10 cellular contexts compared by ENCODE assay signal in the genomic region with DNA sequence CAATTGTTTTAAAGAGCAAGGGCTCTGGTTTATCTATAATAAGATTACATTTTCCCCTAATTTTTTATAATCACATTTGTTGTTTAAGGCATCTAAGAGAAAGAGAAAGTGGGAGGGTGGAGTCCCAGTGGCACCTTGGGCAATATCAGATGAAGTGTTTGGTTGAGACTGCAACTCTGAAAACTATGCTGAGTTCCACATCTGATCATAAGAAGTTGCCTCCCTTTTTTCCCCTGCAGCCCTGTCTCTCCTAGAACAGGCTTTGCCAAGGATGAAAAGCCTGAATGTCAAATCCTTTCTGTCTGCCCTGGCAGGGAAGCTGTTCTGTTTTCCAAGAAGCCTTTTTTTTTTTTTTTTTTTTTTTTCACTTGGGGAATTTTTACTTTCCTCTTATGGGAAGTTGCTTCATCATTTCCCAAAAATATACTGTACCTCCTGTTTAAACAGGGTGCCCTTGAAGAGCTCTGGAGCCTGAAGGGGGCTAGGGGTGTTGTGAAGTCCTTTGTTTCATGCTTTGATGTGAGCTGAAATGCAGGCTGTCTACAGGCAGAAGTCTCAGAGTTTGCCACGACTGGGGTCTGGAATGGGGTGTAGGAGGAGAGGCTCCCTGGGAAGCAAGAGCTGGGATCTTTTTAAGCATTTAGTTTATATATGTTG.
DNase-seq lines count a peak whose midpoint lies in the region; ATAC-seq and TF ChIP-seq lines count a peak whose summit lies in the region.
"Had no signal": no experiment of that assay in that cellular context is flagged by ENCODE, and none has a peak within 500 bp of the region (broad histone marks: within the 10 kb centered on the region; RNA-seq: fewer than 3 reads in every experiment).

No MANE protein-coding gene starts in this region.

- ATAC-seq in activated B cell treated with CpG ODN at 0.5 μM for 24 hours (ENCODE audit: low read depth), result no peak
- no peak for ATAC-seq in foreskin keratinocyte
- ATAC-seq: psoas muscle had no signal

- H3K4me1 ChIP-seq in foreskin keratinocyte (peaks cover 36% of the 10 kb centered on the region), subcutaneous abdominal adipose tissue (ENCODE audit: control insufficient read depth in 5 of 5, insufficient read depth in 5 of 5, low read length in 5 of 5) (peaks cover 0 to 49% (median 46%) of the 10 kb centered on the region in 5 donors)
- peaks cover 43% of the 10 kb centered on the region for H3K4me1 ChIP-seq in effector memory CD4-positive, alpha-beta T cell (ENCODE audit: control insufficient read depth, insufficient read depth, low read length, poor library complexity, severe bottlenecking)

- intact Hi-C loops in activated CD4-positive, alpha-beta T cell treated with anti-CD3 and anti-CD28 coated beads, Interleukin-2, amount 10 ng/mL, durations not matched to agents 24 days and 14 days (cut with micrococcal nuclease), result loop anchor here (2.0 kb wide), 1 partner anchor 14 kb away; no protein-coding TSS in a partner anchor
- intact Hi-C loops in activated B cell treated with CpG ODN at 0.5 μM for 24 hours (cut with micrococcal nuclease), result no loop called here

- H3K4me1 Mint-ChIP-seq in activated CD4-positive, alpha-beta T cell treated with anti-CD3 and anti-CD28 coated beads, Interleukin-2, amount 10 ng/mL, durations not matched to agents 24 days and 14 days, result peaks cover 69% of the 10 kb centered on the region
- peaks cover 72% of the 10 kb centered on the region for H3K4me1 Mint-ChIP-seq in activated B cell treated with CpG ODN at 0.5 μM for 24 hours

- H3K4me3 ChIP-seq in subcutaneous abdominal adipose tissue (ENCODE audit: low read depth in 1 of 5, low read length in 5 of 5), result no peak overlapping the region
- no peak overlapping the region for H3K4me3 ChIP-seq in effector memory CD4-positive, alpha-beta T cell (ENCODE audit: insufficient read depth, low read depth, low read length, poor library complexity, severe bottlenecking)
- H3K4me3 ChIP-seq: psoas muscle had no signal

- H3K9ac ChIP-seq in subcutaneous abdominal adipose tissue (ENCODE audit: low read length in 5 of 5), result peak overlapping the region in 4 of 5 donors; percentile 5 to 42 (median 24)

- peaks cover 0 to 2% (median 0%) of the 10 kb centered on the region in 5 donors for H3K36me3 ChIP-seq in subcutaneous abdominal adipose tissue (ENCODE audit: control insufficient read depth in 5 of 5, insufficient read depth in 5 of 5, low read length in 5 of 5)
- no peaks in the 10 kb centered on the region for H3K36me3 ChIP-seq in effector memory CD4-positive, alpha-beta T cell (ENCODE audit: control insufficient read depth, insufficient read depth, low read length)

- peak overlapping the region; percentile 96 for H3K27ac Mint-ChIP-seq in activated CD4-positive, alpha-beta T cell treated with anti-CD3 and anti-CD28 coated beads, Interleukin-2, amount 10 ng/mL, durations not matched to agents 24 days and 14 days
- H3K27ac Mint-ChIP-seq in activated B cell treated with CpG ODN at 0.5 μM for 24 hours, result peak overlapping the region; percentile 81

- POLR2A ChIA-PET in activated B cell treated with CpG ODN at 0.5 μM for 24 hours (lab: Charles Lee), result interaction anchor here (0.6 to 3.1 kb wide), 4 partner anchors 9 to 82 kb away, joined by 3 to 11 read pairs (median 3); no protein-coding TSS in a partner anchor

- H3K9me3 ChIP-seq in subcutaneous abdominal adipose tissue (ENCODE audit: control insufficient read depth in 5 of 5, low read length in 5 of 5), result no peaks in the 10 kb centered on the region
- no peaks in the 10 kb centered on the region for H3K9me3 ChIP-seq in effector memory CD4-positive, alpha-beta T cell (ENCODE audit: control insufficient read depth, low read length)
- H3K9me3 ChIP-seq: psoas muscle had no signal

- H3K27me3 ChIP-seq in foreskin keratinocyte (no peaks in the 10 kb centered on the region), subcutaneous abdominal adipose tissue (ENCODE audit: control insufficient read depth in 5 of 5, insufficient read depth in 4 of 5, low read length in 5 of 5) (no peaks in the 10 kb centered on the region)
- H3K27me3 ChIP-seq in effector memory CD4-positive, alpha-beta T cell (replicated peaks; ENCODE audit: control insufficient read depth, insufficient read depth, low read length, poor library complexity, severe bottlenecking), result no peaks in the 10 kb centered on the region

- H3K36me3 Mint-ChIP-seq in activated CD4-positive, alpha-beta T cell treated with anti-CD3 and anti-CD28 coated beads, Interleukin-2, amount 10 ng/mL, durations not matched to agents 24 days and 14 days (ENCODE audit: low read depth), result peaks cover 24% of the 10 kb centered on the region
- peaks cover 16% of the 10 kb centered on the region for H3K36me3 Mint-ChIP-seq in activated B cell treated with CpG ODN at 0.5 μM for 24 hours (ENCODE audit: low read depth)

- peak; percentile 81 for DNase-seq in activated CD4-positive, alpha-beta T cell treated with anti-CD3 and anti-CD28 coated beads, Interleukin-2, amount 10 ng/mL, durations not matched to agents 24 days and 14 days
- DNase-seq in activated CD4-positive, alpha-beta T cell treated with anti-CD3 and anti-CD28 coated beads, Interleukin-2, amount 50 U/mL, for 1 hour, result no peak
- no peak for DNase-seq in activated B cell treated with CpG ODN at 0.5 μM for 24 hours
- no peak for DNase-seq in foreskin keratinocyte
- no peak for DNase-seq in germinal center (ENCODE audit: low spot score)
- DNase-seq in HPDE6-E6E7 (ENCODE audit: extremely low spot score), result no peak
- no peak for DNase-seq in effector memory CD4-positive, alpha-beta T cell
- DNase-seq: activated CD8-positive, alpha-beta memory T cell treated with anti-CD3 and anti-CD28 coated beads, Interleukin-2, amount 50 U/mL, for 48 hours; psoas muscle had no signal

- peak overlapping the region; percentile 75 for H3K4me3 Mint-ChIP-seq in activated CD4-positive, alpha-beta T cell treated with anti-CD3 and anti-CD28 coated beads, Interleukin-2, amount 10 ng/mL, durations not matched to agents 24 days and 14 days
- H3K4me3 Mint-ChIP-seq in activated B cell treated with CpG ODN at 0.5 μM for 24 hours, result peak overlapping the region; percentile 28

- CTCF ChIA-PET in activated B cell treated with CpG ODN at 0.5 μM for 24 hours (lab: Charles Lee), result interaction anchor here (1.3 kb wide), 1 partner anchor 44 kb away, joined by 5 read pairs; no protein-coding TSS in a partner anchor

- TF ChIP-seq CTCF in activated B cell treated with CpG ODN at 0.5 μM for 24 hours (IDR thresholded peaks at IDR 0.05) (no peak), foreskin keratinocyte (conservative IDR thresholded peaks at IDR 0.05) (no peak)

- no peaks in the 10 kb centered on the region for H3K27me3 Mint-ChIP-seq in activated CD4-positive, alpha-beta T cell treated with anti-CD3 and anti-CD28 coated beads, Interleukin-2, amount 10 ng/mL, durations not matched to agents 24 days and 14 days
- H3K27me3 Mint-ChIP-seq in activated B cell treated with CpG ODN at 0.5 μM for 24 hours, result no peaks in the 10 kb centered on the region

- H3K27ac ChIP-seq in foreskin keratinocyte (peak overlapping the region; percentile 8), subcutaneous abdominal adipose tissue (ENCODE audit: low read depth, low read length) (peak overlapping the region; percentile 79)
- H3K27ac ChIP-seq in effector memory CD4-positive, alpha-beta T cell (ENCODE audit: insufficient read depth, low read length, poor library complexity, severe bottlenecking), result no peak overlapping the region
- H3K27ac ChIP-seq: psoas muscle had no signal

- peaks cover 4% of the 10 kb centered on the region for H3K9me3 Mint-ChIP-seq in activated CD4-positive, alpha-beta T cell treated with anti-CD3 and anti-CD28 coated beads, Interleukin-2, amount 10 ng/mL, durations not matched to agents 24 days and 14 days
- H3K9me3 Mint-ChIP-seq in activated B cell treated with CpG ODN at 0.5 μM for 24 hours, result no peaks in the 10 kb centered on the region
